Comparison of ENCODE assay signal across 19 cellular contexts in genomic region chr20:51050636-51051035, GRCh38. TPM values are rescaled to one million over a fixed set of nuclear protein-coding genes. Genes with fewer than 3 reads are reported as not detected.
"Had no signal": no experiment of that assay in that cellular context is flagged by ENCODE, and none has a peak within 500 bp of the region (broad histone marks: within the 10 kb centered on the region; RNA-seq: fewer than 3 reads in every experiment).

No MANE protein-coding gene starts in this region.

- H3K36me3 ChIP-seq: esophagus muscularis mucosa, gastroesophageal sphincter, left ventricle myocardium inferior, lower lobe of right lung, sigmoid colon, thoracic aorta, transverse colon had no signal

- FAIRE-seq: keratinocyte, small intestine had no signal

- H3K27ac ChIP-seq: epithelial cell of prostate, esophagus muscularis mucosa, gastroesophageal sphincter, left ventricle myocardium inferior, lower lobe of right lung, parathyroid adenoma, sigmoid colon, thoracic aorta, transverse colon had no signal

- H3K4me3 ChIP-seq: esophagus muscularis mucosa, gastroesophageal sphincter, left ventricle myocardium inferior, lower lobe of right lung, sigmoid colon, thoracic aorta, transverse colon had no signal

- DNase-seq: central memory CD4-positive, alpha-beta T cell; effector memory CD8-positive, alpha-beta T cell; foreskin fibroblast; glutamatergic neuron; left ventricle myocardium inferior; lower lobe of right lung; midbrain; sigmoid colon; small intestine; stimulated activated CD4-positive, alpha-beta T cell treated with anti-CD3 and anti-CD28 coated beads, Interleukin-2, amount 100 ng/mL, for 48 hours; stimulated activated CD8-positive, alpha-beta memory T cell treated with anti-CD3 and anti-CD28 coated beads, Interleukin-4, amount 100 ng/mL, for 48 hours; transverse colon had no signal

- H3K4me1 ChIP-seq: esophagus muscularis mucosa, gastroesophageal sphincter, left ventricle myocardium inferior, lower lobe of right lung, parathyroid adenoma, sigmoid colon, transverse colon had no signal

- H3K9me3 ChIP-seq: lower lobe of right lung, thoracic aorta, transverse colon had no signal

RNA-seq across cellular contexts. Expression of gene KCNG1, which starts 27.7 kb away (rescaled TPM):
- total RNA-seq: lower lobe of right lung; natural killer cell treated with Interleukin-12 subunit alpha and Interleukin-12 subunit beta and Interleukin-15 and Interleukin-18, amount 100 ng/mL, for 72 hours had no signal
